In genomic region chr16:720990-721764, GRCh38 we compare ENCODE assay signal across 8 cellular contexts. TPM values are rescaled to one million over a fixed set of nuclear protein-coding genes. Genes with fewer than 3 reads are reported as not detected.
DNase-seq lines count a peak whose midpoint lies in the region; ATAC-seq, FAIRE-seq and TF ChIP-seq lines count a peak whose summit lies in the region.

ANTKMT (plus strand) TSS chr16:721146; CDS start chr16:721275, 129 bp downstream.

- no peaks in the 10 kb centered on the region for H3K9me3 Mint-ChIP-seq in CD4-positive, CD25-positive, alpha-beta regulatory T cell
- H3K9me3 Mint-ChIP-seq in memory B cell = no peaks in the 10 kb centered on the region

- CTCF ChIA-PET in H1 (lab: Charles Lee; ENCODE audit: partially characterized antibody) = interaction anchor here (1.0 to 35.8 kb wide), 6 partner anchors 4 to 327 kb away, joined by 3 to 977 read pairs (median 216); partner anchors contain the start of genes ANTKMT, CCDC78, CHTF18 and CIAO3

- H3K9me3 ChIP-seq in CD4-positive, CD25-positive, alpha-beta regulatory T cell (ENCODE audit: control insufficient read depth in 2 of 2, low read length in 2 of 2) = no peaks in the 10 kb centered on the region
- no peaks in the 10 kb centered on the region; a peak in 1 of 4 replicates for H3K9me3 ChIP-seq in H1 (ENCODE audit: insufficient read depth in 2 of 2, low read depth in 1 of 2, low read length in 1 of 2)

- TF ChIP-seq RAD21 in H1 (IDR thresholded peaks at IDR 0.05 in 1 of 2, conservative IDR thresholded peaks at IDR 0.05 in 1 of 2; ENCODE audit: low read depth in 2 of 2, low read length in 2 of 2) = peak in 1 of 2 experiments; percentile 2; a peak in 1 of 4 replicates

- peak within 1 kb of the TSS; percentile 77 for H3K27ac ChIP-seq in CD4-positive, CD25-positive, alpha-beta regulatory T cell (ENCODE audit: insufficient read depth, low read length, poor library complexity, severe bottlenecking)
- H3K27ac ChIP-seq in H1 (ENCODE audit: low read depth, low read length) = peak within 1 kb of the TSS; percentile 89

- peak within 1 kb of the TSS; percentile 95 for H2BK5ac ChIP-seq in H1 (ENCODE audit: low read depth, low read length)

- POLR2A ChIA-PET in H1 (lab: Charles Lee; ENCODE audit: partially characterized antibody) = interaction anchor here (0.6 to 23.0 kb wide), 26 partner anchors 5 to 135 kb away, joined by 3 to 353 read pairs (median 5); partner anchors contain the start of genes ANTKMT, CCDC78, CHTF18 and GNG13

- H3K4ac ChIP-seq in H1 (replicated peaks; ENCODE audit: insufficient read length, low read depth, low read length) = peak within 1 kb of the TSS; percentile 96

- H3K18ac ChIP-seq in H1 (ENCODE audit: extremely low read depth, low read length) = peak within 1 kb of the TSS; percentile 95

- H3K36me3 Mint-ChIP-seq in CD4-positive, CD25-positive, alpha-beta regulatory T cell = no peaks in the 10 kb centered on the region
- no peaks in the 10 kb centered on the region for H3K36me3 Mint-ChIP-seq in memory B cell

- peak within 1 kb of the TSS; percentile 51 for H3K4me3 ChIP-seq in CD4-positive, CD25-positive, alpha-beta regulatory T cell (ENCODE audit: low read depth, low read length)
- peak within 1 kb of the TSS; percentile 75 to 77 (median 76) for H3K4me3 ChIP-seq in H1 (ENCODE audit: extremely low read depth in 1 of 4, insufficient read depth in 2 of 4, low read depth in 3 of 4, low read length in 4 of 4)

- no peaks in the 10 kb centered on the region for H3K79me1 ChIP-seq in H1 (ENCODE audit: low read depth, low read length)

- H3K56ac ChIP-seq in H1 (replicated peaks; ENCODE audit: insufficient read length, low read depth, low read length) = peak within 1 kb of the TSS; percentile 95

- peak; percentile 74 to 77 for ATAC-seq in CD4-positive, CD25-positive, alpha-beta regulatory T cell (ENCODE audit: low read depth in 2 of 2)
- peak; percentile 74 for ATAC-seq in GM19324 (IDR thresholded peaks at IDR 0.05; ENCODE audit: low FRiP score, unreplicated experiment)
- ATAC-seq in HG03442 (IDR thresholded peaks at IDR 0.05; ENCODE audit: unreplicated experiment) = peak; percentile 62
- peak; percentile 87 for ATAC-seq in memory B cell (ENCODE audit: low read depth)

- peak within 1 kb of the TSS; percentile 97 for H4K91ac ChIP-seq in H1 (replicated peaks; ENCODE audit: insufficient read length, low read length)

- peak; percentile 72 to 89 (median 84) for DNase-seq in CD4-positive, CD25-positive, alpha-beta regulatory T cell
- DNase-seq in NCI-H82 treated with DMSO at 0.1 percent for 48 hours (lab: John Stamatoyannopoulos, UW; ENCODE audit: unreplicated experiment) (peak; percentile 76), H1 (ENCODE audit: low read depth in 1 of 2, low spot score in 2 of 2) (peak in 1 of 2 experiments; percentile 93), memory B cell (ENCODE audit: low spot score in 2 of 2) (peak; percentile 85 to 87)
- DNase-seq in activated CD8-positive, alpha-beta memory T cell treated with anti-CD3 and anti-CD28 coated beads for 4 hours (ENCODE audit: low read depth in 2 of 2) = peak; percentile 46 to 48
- DNase-seq in stimulated activated CD8-positive, alpha-beta memory T cell treated with anti-CD3 and anti-CD28 coated beads, Interleukin-15, amount 100 ng/mL, for 1 hour (ENCODE audit: low read depth) = peak; percentile 27

- H3K79me2 ChIP-seq in H1 (ENCODE audit: control insufficient read depth in 1 of 2, insufficient read depth in 2 of 2, low read length in 2 of 2) = no peaks in the 10 kb centered on the region

- no peaks in the 10 kb centered on the region for H3K27me3 ChIP-seq in CD4-positive, CD25-positive, alpha-beta regulatory T cell (ENCODE audit: control insufficient read depth, insufficient read depth, low read length)
- peaks cover 0 to 26% (median 6%) of the 10 kb centered on the region in 4 experiments; a peak in 5 of 7 replicates for H3K27me3 ChIP-seq in H1 (replicated peaks in 1 of 4; ENCODE audit: control insufficient read depth in 3 of 4, extremely low read depth in 1 of 4, insufficient read depth in 3 of 4, low read length in 3 of 4)

- H4K5ac ChIP-seq in H1 (ENCODE audit: insufficient read length, low read depth, low read length) = peak within 1 kb of the TSS; percentile 83

- 0 out of 4 replicates have a peak, but pooled peaks of 1 of the 3 experiments have one; percentile 10 for TF ChIP-seq CTCF in H1 (IDR thresholded peaks at IDR 0.05; ENCODE audit: control extremely low read depth in 1 of 3, insufficient read depth in 1 of 3, low read depth in 1 of 3, low read length in 3 of 3)

- no peaks in the 10 kb centered on the region for H3K36me3 ChIP-seq in CD4-positive, CD25-positive, alpha-beta regulatory T cell (ENCODE audit: control insufficient read depth, insufficient read depth, low read length)
- H3K36me3 ChIP-seq in H1 (ENCODE audit: control insufficient read depth in 2 of 4, insufficient read depth in 4 of 4, low read length in 3 of 4) = peaks cover 0 to 6% (median 0%) of the 10 kb centered on the region in 4 experiments; a peak in 1 of 8 replicates

- H3K4me1 Mint-ChIP-seq in CD4-positive, CD25-positive, alpha-beta regulatory T cell = peaks cover 0 to 44% (median 10%) of the 10 kb centered on the region in 4 donors
- peaks cover 16% of the 10 kb centered on the region for H3K4me1 Mint-ChIP-seq in memory B cell

- H3K9ac ChIP-seq in H1 (replicated peaks in 1 of 4; ENCODE audit: extremely low read depth in 1 of 4, low read depth in 3 of 4, low read length in 3 of 4) = peak within 1 kb of the TSS; percentile 77 to 88 (median 80)

- no peak within 1 kb of the TSS for H2BK20ac ChIP-seq in H1 (ENCODE audit: low read length)

- H3K4me3 Mint-ChIP-seq in CD4-positive, CD25-positive, alpha-beta regulatory T cell = peak within 1 kb of the TSS; percentile 86 to 93 (median 90)
- H3K4me3 Mint-ChIP-seq in memory B cell = peak within 1 kb of the TSS; percentile 82

- no peak within 1 kb of the TSS; the same call in 1 of the 2 replicates for H2BK15ac ChIP-seq in H1 (ENCODE audit: low read length)

- H3K27me3 Mint-ChIP-seq in CD4-positive, CD25-positive, alpha-beta regulatory T cell = peaks cover 4% of the 10 kb centered on the region
- peaks cover 2% of the 10 kb centered on the region for H3K27me3 Mint-ChIP-seq in memory B cell

- WGBS in H1 (ENCODE audit: extremely low coverage in 1 of 2, insufficient coverage in 1 of 2, insufficient read length in 1 of 2, insufficient replicate concordance in 2 of 2, low coverage in 1 of 2, low lambda C conversion rate in 2 of 2, missing lambda C conversion rate in 1 of 2), 2 experiments = 7% methylated on average over 68 of the region's 106 CpGs; no CpG with 5 or more reads in 1 of the 2 experiments

- H3K4me2 ChIP-seq in H1 (ENCODE audit: insufficient read depth in 1 of 2, low read depth in 2 of 2, low read length in 2 of 2) = peak within 1 kb of the TSS; percentile 76 to 83

- H3K23me2 ChIP-seq in H1 (ENCODE audit: low read depth, low read length) = peaks cover 9% of the 10 kb centered on the region; the same call in 1 of the 2 replicates

- no peak within 1 kb of the TSS for H3K23ac ChIP-seq in H1 (ENCODE audit: insufficient read length)

- H3K14ac ChIP-seq in H1 (ENCODE audit: insufficient read length) = no peak within 1 kb of the TSS

- no peak within 1 kb of the TSS for H2AK5ac ChIP-seq in H1 (ENCODE audit: low read depth, low read length)

- no peak for TF ChIP-seq EP300 in H1 (IDR thresholded peaks at IDR 0.05; ENCODE audit: borderline replicate concordance in 1 of 2, low read depth in 2 of 2, low read length in 2 of 2)

- H4K8ac ChIP-seq in H1 (ENCODE audit: extremely low read depth, insufficient read depth, low read length) = peak within 1 kb of the TSS; percentile 93

- peaks cover 4 to 21% of the 10 kb centered on the region in 2 experiments for H4K20me1 ChIP-seq in H1 (replicated peaks in 1 of 2; ENCODE audit: control insufficient read depth in 1 of 2, insufficient read depth in 2 of 2, low read length in 2 of 2)

- peaks cover 39% of the 10 kb centered on the region for H3K4me1 ChIP-seq in CD4-positive, CD25-positive, alpha-beta regulatory T cell (ENCODE audit: control insufficient read depth, insufficient read depth, low read length, poor library complexity, severe bottlenecking)
- H3K4me1 ChIP-seq in H1 (replicated peaks in 1 of 4; ENCODE audit: control insufficient read depth in 3 of 4, insufficient read depth in 4 of 4, low read length in 3 of 4) = peaks cover 0 to 22% (median 14%) of the 10 kb centered on the region in 4 experiments; a peak in 5 of 7 replicates

- H3K27ac Mint-ChIP-seq in CD4-positive, CD25-positive, alpha-beta regulatory T cell = peak within 1 kb of the TSS; percentile 80 to 93 (median 86)
- peak within 1 kb of the TSS; percentile 81 for H3K27ac Mint-ChIP-seq in memory B cell

- no peak within 1 kb of the TSS; the same call in 1 of the 2 replicates for H2AFZ ChIP-seq in H1 (ENCODE audit: low read length)

- no peak within 1 kb of the TSS for H2BK120ac ChIP-seq in H1 (replicated peaks; ENCODE audit: low read depth, low read length)

- peak within 1 kb of the TSS; percentile 23; the same call in 1 of the 2 replicates for H2BK12ac ChIP-seq in H1 (ENCODE audit: low read depth, low read length)

- no peak for FAIRE-seq in H1 (lab: Jason Lieb, UNC)

- peak in 1 of 2 experiments; percentile 88; a peak in 2 of 3 replicates for TF ChIP-seq POLR2A in H1 (IDR thresholded peaks at IDR 0.05; ENCODE audit: control extremely low read depth in 1 of 2, low read depth in 2 of 2, low read length in 2 of 2)

TF ChIP-seq in H1, 55 proteins besides CTCF, POLR2A, EP300 and RAD21 (continues in another document):
- peak; percentile 28 for TF ChIP-seq ASH2L (IDR thresholded peaks at IDR 0.05; ENCODE audit: low read length)
- TF ChIP-seq E2F6 (IDR thresholded peaks at IDR 0.05) = peak; percentile 100
- peak; percentile 86 for TF ChIP-seq TAF1 (IDR thresholded peaks at IDR 0.05; ENCODE audit: low read depth, low read length)
- TF ChIP-seq BCL11A (IDR thresholded peaks at IDR 0.05; ENCODE audit: low read depth in 2 of 2, low read length in 2 of 2) = no peak

RNA-seq across cellular contexts. Expression of gene ANTKMT, which starts in this region (rescaled TPM):
- 13.6 TPM for total RNA-seq in CD4-positive, CD25-positive, alpha-beta regulatory T cell
- polyA plus RNA-seq in CD4-positive, CD25-positive, alpha-beta regulatory T cell = 10 to 100 TPM; 60.3 to 85.9 (median 64.4) TPM
- 26.5 and 31.8 TPM in 2 replicates for total RNA-seq in H1 (2021; fragmentation: NEBNext Ultra II Directional; extraction: Animal tissue kit (Norgen Biotek cat#: 25700))
- polyA plus RNA-seq in H1 (2011; rRNA removed) = 26.6 and 50.3 TPM in 2 replicates
- polyA plus RNA-seq in H1 (2011; cell fraction: cytosol; rRNA removed) = 26.8 TPM
- 47.4 TPM for polyA plus RNA-seq in H1 (2011; cell fraction: nucleus; rRNA removed)
- polyA plus RNA-seq in H1 (2012, experiment 1 of 2) = 5.3 to 19.7 TPM (median 15.5 TPM) in 4 replicates
- polyA plus RNA-seq in H1 (2012, experiment 2 of 2) = 9.2 TPM
- polyA plus RNA-seq in H1 (2013, experiment 1 of 2) = 26.3 TPM
- polyA plus RNA-seq in H1 (2013, experiment 2 of 2) = 25.7 TPM
- polyA minus RNA-seq in H1 (2011; rRNA and poly(A)+ RNA removed) = 0.66 and 1.2 TPM in 2 replicates
- polyA minus RNA-seq in H1 (2011; cell fraction: cytosol; rRNA and poly(A)+ RNA removed) = 13.1 TPM
- polyA minus RNA-seq in H1 (2011; cell fraction: nucleus; rRNA and poly(A)+ RNA removed) = 15.1 TPM
